18 cellular contexts compared by ENCODE assay signal in the genomic region with DNA sequence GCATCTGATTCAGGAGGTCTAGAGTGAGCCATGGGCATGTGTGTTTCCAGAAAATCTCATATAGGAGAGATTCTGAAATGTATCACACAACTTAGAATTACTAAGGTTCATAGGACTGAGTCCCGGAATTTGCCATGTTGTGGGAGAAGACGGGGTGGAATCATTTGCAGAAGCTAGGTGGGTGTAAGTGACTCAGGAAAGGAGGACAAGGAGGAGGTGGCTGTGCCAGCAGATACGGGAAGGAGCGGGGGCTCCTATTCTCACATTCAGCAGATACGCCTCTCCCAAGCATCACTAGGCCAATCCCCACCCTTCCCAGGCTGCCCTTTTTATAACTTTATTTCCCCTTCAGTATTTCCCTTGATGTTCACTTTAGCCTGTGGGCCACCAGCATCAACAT.
A peak's percentile ranks its signal among the peaks of the same experiment; 100 is the strongest.
DNase-seq lines count a peak whose midpoint lies in the region; ATAC-seq and TF ChIP-seq lines count a peak whose summit lies in the region.
"Had no signal": no experiment of that assay in that cellular context is flagged by ENCODE, and none has a peak within 500 bp of the region (broad histone marks: within the 10 kb centered on the region; RNA-seq: fewer than 3 reads in every experiment).

No MANE protein-coding gene starts in this region.

- no peak overlapping the region for H3K4me2 ChIP-seq in MM.1S (ENCODE audit: low read depth, low read length)

- no peak for DNase-seq in MM.1S
- peak in 40 of 42 donors; percentile 22 to 91 (median 60) for DNase-seq in head of caudate nucleus
- DNase-seq in osteocyte (ENCODE audit: extremely low spot score, unreplicated experiment): peak; percentile 72
- DNase-seq in cerebellar cortex (ENCODE audit: low spot score): no peak
- DNase-seq in T-helper 2 cell treated with Interferon-gamma antibody and Interleukin-4, amounts not matched to agents 5 μg/mL and 100 μg/mL, for 36 hours (ENCODE audit: low spot score): no peak
- no peak for DNase-seq in NCI-H2081 treated with DMSO at 0.1 percent for 48 hours (lab: John Stamatoyannopoulos, UW)
- DNase-seq: DMS153, NCI-H1436 treated with DMSO at 0.1 percent for 48 hours had no signal

- H3F3A ChIP-seq in MM.1S (ENCODE audit: insufficient read depth, low read length): no peaks in the 10 kb centered on the region

- peak overlapping the region; percentile 34; the same call in 1 of the 2 replicates for H2AFZ ChIP-seq in MM.1S (ENCODE audit: low read length)

- no peak overlapping the region for H3K27ac Mint-ChIP-seq in osteocyte (ENCODE audit: unreplicated experiment)
- H3K27ac Mint-ChIP-seq in T-helper 2 cell treated with Interferon-gamma antibody and Interleukin-4, amounts not matched to agents 5 μg/mL and 100 μg/mL, for 36 hours: no peak overlapping the region
- H3K27ac Mint-ChIP-seq: activated B cell treated with CpG ODN at 0.5 μM for 24 hours; activated CD4-positive, alpha-beta T cell treated with anti-CD3 and anti-CD28 coated beads, Interleukin-2, amount 10 ng/mL, durations not matched to agents 7 days and 5 days; activated naive CD4-positive, alpha-beta T cell treated with anti-CD3 and anti-CD28 coated beads for 36 hours; activated T-helper 1 cell treated with anti-CD3 and anti-CD28 coated beads, Interleukin-12 subunit alpha, Interleukin-12 subunit beta, Interleukin-2, Interleukin-4 antibody, amounts not matched to agents 30 ng/mL and 10 ng/mL and 1 ng/mL, durations not matched to agents 14 hours and 24 hours and 36 hours; stimulated activated naive CD8-positive, alpha-beta T cell treated with anti-CD3 and anti-CD28 coated beads, Interleukin-15, amount 100 ng/mL, for 72 hours had no signal

- H4K20me1 ChIP-seq in MM.1S (ENCODE audit: insufficient read depth, low read length): no peaks in the 10 kb centered on the region

- peaks cover 2% of the 10 kb centered on the region for H3K4me1 Mint-ChIP-seq in osteocyte (ENCODE audit: unreplicated experiment)
- H3K4me1 Mint-ChIP-seq in T-helper 2 cell treated with Interferon-gamma antibody and Interleukin-4, amounts not matched to agents 5 μg/mL and 100 μg/mL, for 36 hours (ENCODE audit: low read depth): no peaks in the 10 kb centered on the region
- H3K4me1 Mint-ChIP-seq: activated B cell treated with CpG ODN at 0.5 μM for 24 hours; activated CD4-positive, alpha-beta T cell treated with anti-CD3 and anti-CD28 coated beads, Interleukin-2, amount 10 ng/mL, durations not matched to agents 7 days and 5 days had no signal

- no peaks in the 10 kb centered on the region for H3K36me3 Mint-ChIP-seq in osteocyte (ENCODE audit: unreplicated experiment)
- no peaks in the 10 kb centered on the region for H3K36me3 Mint-ChIP-seq in T-helper 2 cell treated with Interferon-gamma antibody and Interleukin-4, amounts not matched to agents 5 μg/mL and 100 μg/mL, for 36 hours (ENCODE audit: low read depth)

- no peaks in the 10 kb centered on the region for H3K4me1 ChIP-seq in MM.1S (ENCODE audit: low read length)
- H3K4me1 ChIP-seq: body of pancreas, HAP-1, SJSA1, thyroid gland had no signal

- no peak overlapping the region for H3K4me3 ChIP-seq in MM.1S (ENCODE audit: low read length)
- H3K4me3 ChIP-seq: body of pancreas, HAP-1, SJSA1, thyroid gland had no signal

- H3K9me3 ChIP-seq in MM.1S (replicated peaks; ENCODE audit: insufficient read depth, low read length): no peaks in the 10 kb centered on the region
- H3K9me3 ChIP-seq: body of pancreas, HAP-1, SJSA1, thyroid gland had no signal

- no peaks in the 10 kb centered on the region for H3K36me3 ChIP-seq in MM.1S (replicated peaks; ENCODE audit: insufficient read depth, low read length)
- H3K36me3 ChIP-seq: HAP-1, SJSA1, thyroid gland had no signal

- ATAC-seq in GM19035 (IDR thresholded peaks at IDR 0.05; ENCODE audit: unreplicated experiment): peak; percentile 13

- H3K27me3 Mint-ChIP-seq in osteocyte (ENCODE audit: unreplicated experiment): peaks cover 48% of the 10 kb centered on the region
- peaks cover 20% of the 10 kb centered on the region for H3K27me3 Mint-ChIP-seq in T-helper 2 cell treated with Interferon-gamma antibody and Interleukin-4, amounts not matched to agents 5 μg/mL and 100 μg/mL, for 36 hours (ENCODE audit: low read depth)
- H3K27me3 Mint-ChIP-seq: stimulated activated naive CD8-positive, alpha-beta T cell treated with anti-CD3 and anti-CD28 coated beads, Interleukin-15, amount 100 ng/mL, for 72 hours had no signal

- H3K79me2 ChIP-seq in MM.1S (ENCODE audit: low read length): no peaks in the 10 kb centered on the region

- TF ChIP-seq CTCF in MM.1S (IDR thresholded peaks at IDR 0.05; ENCODE audit: low read length) (no peak), osteocyte (IDR thresholded peaks at IDR 0.05) (no peak)

- H3K27ac ChIP-seq in MM.1S (ENCODE audit: low read length): no peak overlapping the region
- H3K27ac ChIP-seq: body of pancreas, SJSA1, thyroid gland had no signal

- H3K4me3 Mint-ChIP-seq in osteocyte (ENCODE audit: unreplicated experiment): no peak overlapping the region
- no peak overlapping the region for H3K4me3 Mint-ChIP-seq in T-helper 2 cell treated with Interferon-gamma antibody and Interleukin-4, amounts not matched to agents 5 μg/mL and 100 μg/mL, for 36 hours
- H3K4me3 Mint-ChIP-seq: activated B cell treated with CpG ODN at 0.5 μM for 24 hours; activated CD4-positive, alpha-beta T cell treated with anti-CD3 and anti-CD28 coated beads, Interleukin-2, amount 10 ng/mL, durations not matched to agents 7 days and 5 days; activated naive CD4-positive, alpha-beta T cell treated with anti-CD3 and anti-CD28 coated beads for 36 hours; activated T-helper 1 cell treated with anti-CD3 and anti-CD28 coated beads, Interleukin-12 subunit alpha, Interleukin-12 subunit beta, Interleukin-2, Interleukin-4 antibody, amounts not matched to agents 30 ng/mL and 10 ng/mL and 1 ng/mL, durations not matched to agents 14 hours and 24 hours and 36 hours; stimulated activated naive CD8-positive, alpha-beta T cell treated with anti-CD3 and anti-CD28 coated beads, Interleukin-15, amount 100 ng/mL, for 72 hours had no signal

- intact Hi-C loops in head of caudate nucleus (cut with DNase I): loop anchor here (10.0 kb wide), 1 partner anchor 227 kb away; no protein-coding TSS in a partner anchor

- H3K9me2 ChIP-seq in MM.1S (replicated peaks; ENCODE audit: insufficient read depth, low read length): no peaks in the 10 kb centered on the region

- H3K9ac ChIP-seq in MM.1S (ENCODE audit: low read length): no peak overlapping the region

- no peaks in the 10 kb centered on the region for H3K27me3 ChIP-seq in MM.1S (replicated peaks; ENCODE audit: insufficient read depth, low read length)
- H3K27me3 ChIP-seq: body of pancreas, thyroid gland had no signal

- H3K9me3 Mint-ChIP-seq in osteocyte (ENCODE audit: unreplicated experiment): no peaks in the 10 kb centered on the region
- no peaks in the 10 kb centered on the region for H3K9me3 Mint-ChIP-seq in T-helper 2 cell treated with Interferon-gamma antibody and Interleukin-4, amounts not matched to agents 5 μg/mL and 100 μg/mL, for 36 hours
- H3K9me3 Mint-ChIP-seq: activated B cell treated with CpG ODN at 0.5 μM for 24 hours; activated CD4-positive, alpha-beta T cell treated with anti-CD3 and anti-CD28 coated beads, Interleukin-2, amount 10 ng/mL, durations not matched to agents 7 days and 5 days; activated naive CD4-positive, alpha-beta T cell treated with anti-CD3 and anti-CD28 coated beads for 36 hours; activated T-helper 1 cell treated with anti-CD3 and anti-CD28 coated beads, Interleukin-12 subunit alpha, Interleukin-12 subunit beta, Interleukin-2, Interleukin-4 antibody, amounts not matched to agents 30 ng/mL and 10 ng/mL and 1 ng/mL, durations not matched to agents 14 hours and 24 hours and 36 hours; stimulated activated naive CD8-positive, alpha-beta T cell treated with anti-CD3 and anti-CD28 coated beads, Interleukin-15, amount 100 ng/mL, for 72 hours had no signal

Comparison
In these comparisons a context has a peak if more than half of its experiments do, and no peak if none do; other contexts are left out.
1. DNase-seq: peak in head of caudate nucleus (40 of 42) and osteocyte (single experiment); none in MM.1S (single experiment), cerebellar cortex (single experiment), T-helper 2 cell treated with Interferon-gamma antibody and Interleukin-4, amounts not matched to agents 5 μg/mL and 100 μg/mL, for 36 hours (single experiment) and NCI-H2081 treated with DMSO at 0.1 percent for 48 hours (single experiment).